ENCODE assay signal across 1 cellular context in the genomic region with DNA sequence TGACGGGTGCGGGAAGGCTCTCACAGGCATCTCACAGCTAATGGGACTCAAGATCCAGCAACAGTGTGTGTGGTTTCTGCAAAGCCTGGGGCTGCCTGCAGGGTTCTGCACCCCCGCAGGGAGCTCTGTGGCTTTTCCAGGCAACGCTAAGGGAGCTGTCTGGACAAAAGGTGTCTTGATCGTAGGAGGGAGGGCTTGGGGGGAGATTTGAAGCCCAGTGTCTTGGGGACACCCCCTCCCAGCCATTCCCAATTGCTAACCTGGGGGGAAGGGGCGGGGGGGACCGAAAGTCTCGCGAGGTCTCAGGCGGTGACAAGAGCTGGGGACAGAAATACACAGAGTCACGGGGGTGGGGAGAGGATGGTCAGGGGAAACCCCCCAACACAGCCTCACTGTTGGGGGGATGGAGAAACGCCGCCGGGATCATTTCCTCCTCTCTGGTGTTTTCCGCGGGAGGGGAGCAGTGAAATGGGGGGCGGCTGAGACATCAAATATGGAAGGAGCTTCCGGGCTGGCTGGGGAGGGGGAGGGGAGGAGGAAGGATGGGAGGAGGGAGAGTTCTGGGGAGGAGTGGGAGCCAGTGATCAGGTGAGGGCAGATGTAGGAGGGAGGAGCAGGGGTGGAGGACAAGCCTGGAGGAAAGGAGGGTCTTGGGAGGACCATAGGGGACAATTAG.
A peak's percentile ranks its signal among the peaks of the same experiment; 100 is the strongest.
TF ChIP-seq lines count a peak whose summit lies in the region.

No MANE protein-coding gene starts in this region.

TF ChIP-seq in HEK293, 187 proteins besides CTCF, POLR2A, EP300 and RAD21 (continued from another document and continues in another):
- TF ChIP-seq, protein P1, sequence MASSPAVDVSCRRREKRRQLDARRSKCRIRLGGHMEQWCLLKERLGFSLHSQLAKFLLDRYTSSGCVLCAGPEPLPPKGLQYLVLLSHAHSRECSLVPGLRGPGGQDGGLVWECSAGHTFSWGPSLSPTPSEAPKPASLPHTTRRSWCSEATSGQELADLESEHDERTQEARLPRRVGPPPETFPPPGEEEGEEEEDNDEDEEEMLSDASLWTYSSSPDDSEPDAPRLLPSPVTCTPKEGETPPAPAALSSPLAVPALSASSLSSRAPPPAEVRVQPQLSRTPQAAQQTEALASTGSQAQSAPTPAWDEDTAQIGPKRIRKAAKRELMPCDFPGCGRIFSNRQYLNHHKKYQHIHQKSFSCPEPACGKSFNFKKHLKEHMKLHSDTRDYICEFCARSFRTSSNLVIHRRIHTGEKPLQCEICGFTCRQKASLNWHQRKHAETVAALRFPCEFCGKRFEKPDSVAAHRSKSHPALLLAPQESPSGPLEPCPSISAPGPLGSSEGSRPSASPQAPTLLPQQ (tag by site-specific recombination; IDR thresholded peaks at IDR 0.05), result peak; percentile 67
- no peak for TF ChIP-seq HOXD13 (CRISPR knock-in tag; IDR thresholded peaks at IDR 0.05; ENCODE audit: borderline replicate concordance)
- no peak for TF ChIP-seq ZNF747 (tag by site-specific recombination; IDR thresholded peaks at IDR 0.05)
- peak; percentile 60; the same call in 1 of the 2 replicates for TF ChIP-seq ZSCAN16 (tag by site-specific recombination; IDR thresholded peaks at IDR 0.05)
- TF ChIP-seq ZNF280D (tag by site-specific recombination; IDR thresholded peaks at IDR 0.05), result no peak
- TF ChIP-seq ZNF473 (tag by site-specific recombination; IDR thresholded peaks at IDR 0.05), result no peak
- no peak for TF ChIP-seq ZNF112 (tag by site-specific recombination; IDR thresholded peaks at IDR 0.05)
- TF ChIP-seq, protein P2, sequence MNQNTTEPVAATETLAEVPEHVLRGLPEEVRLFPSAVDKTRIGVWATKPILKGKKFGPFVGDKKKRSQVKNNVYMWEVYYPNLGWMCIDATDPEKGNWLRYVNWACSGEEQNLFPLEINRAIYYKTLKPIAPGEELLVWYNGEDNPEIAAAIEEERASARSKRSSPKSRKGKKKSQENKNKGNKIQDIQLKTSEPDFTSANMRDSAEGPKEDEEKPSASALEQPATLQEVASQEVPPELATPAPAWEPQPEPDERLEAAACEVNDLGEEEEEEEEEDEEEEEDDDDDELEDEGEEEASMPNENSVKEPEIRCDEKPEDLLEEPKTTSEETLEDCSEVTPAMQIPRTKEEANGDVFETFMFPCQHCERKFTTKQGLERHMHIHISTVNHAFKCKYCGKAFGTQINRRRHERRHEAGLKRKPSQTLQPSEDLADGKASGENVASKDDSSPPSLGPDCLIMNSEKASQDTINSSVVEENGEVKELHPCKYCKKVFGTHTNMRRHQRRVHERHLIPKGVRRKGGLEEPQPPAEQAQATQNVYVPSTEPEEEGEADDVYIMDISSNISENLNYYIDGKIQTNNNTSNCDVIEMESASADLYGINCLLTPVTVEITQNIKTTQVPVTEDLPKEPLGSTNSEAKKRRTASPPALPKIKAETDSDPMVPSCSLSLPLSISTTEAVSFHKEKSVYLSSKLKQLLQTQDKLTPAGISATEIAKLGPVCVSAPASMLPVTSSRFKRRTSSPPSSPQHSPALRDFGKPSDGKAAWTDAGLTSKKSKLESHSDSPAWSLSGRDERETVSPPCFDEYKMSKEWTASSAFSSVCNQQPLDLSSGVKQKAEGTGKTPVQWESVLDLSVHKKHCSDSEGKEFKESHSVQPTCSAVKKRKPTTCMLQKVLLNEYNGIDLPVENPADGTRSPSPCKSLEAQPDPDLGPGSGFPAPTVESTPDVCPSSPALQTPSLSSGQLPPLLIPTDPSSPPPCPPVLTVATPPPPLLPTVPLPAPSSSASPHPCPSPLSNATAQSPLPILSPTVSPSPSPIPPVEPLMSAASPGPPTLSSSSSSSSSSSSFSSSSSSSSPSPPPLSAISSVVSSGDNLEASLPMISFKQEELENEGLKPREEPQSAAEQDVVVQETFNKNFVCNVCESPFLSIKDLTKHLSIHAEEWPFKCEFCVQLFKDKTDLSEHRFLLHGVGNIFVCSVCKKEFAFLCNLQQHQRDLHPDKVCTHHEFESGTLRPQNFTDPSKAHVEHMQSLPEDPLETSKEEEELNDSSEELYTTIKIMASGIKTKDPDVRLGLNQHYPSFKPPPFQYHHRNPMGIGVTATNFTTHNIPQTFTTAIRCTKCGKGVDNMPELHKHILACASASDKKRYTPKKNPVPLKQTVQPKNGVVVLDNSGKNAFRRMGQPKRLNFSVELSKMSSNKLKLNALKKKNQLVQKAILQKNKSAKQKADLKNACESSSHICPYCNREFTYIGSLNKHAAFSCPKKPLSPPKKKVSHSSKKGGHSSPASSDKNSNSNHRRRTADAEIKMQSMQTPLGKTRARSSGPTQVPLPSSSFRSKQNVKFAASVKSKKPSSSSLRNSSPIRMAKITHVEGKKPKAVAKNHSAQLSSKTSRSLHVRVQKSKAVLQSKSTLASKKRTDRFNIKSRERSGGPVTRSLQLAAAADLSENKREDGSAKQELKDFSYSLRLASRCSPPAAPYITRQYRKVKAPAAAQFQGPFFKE (tag by site-specific recombination; IDR thresholded peaks at IDR 0.05; ENCODE audit: borderline replicate concordance), result no peak
- TF ChIP-seq EGR2 (tag by site-specific recombination; IDR thresholded peaks at IDR 0.05; ENCODE audit: low read depth), result peak; percentile 71
- TF ChIP-seq ZNF626 (tag by site-specific recombination; IDR thresholded peaks at IDR 0.05), result no peak
- TF ChIP-seq PRDM1 (tag by site-specific recombination; IDR thresholded peaks at IDR 0.05), result 0 out of 2 replicates have a peak, but pooled peaks have one; percentile 7
- no peak for TF ChIP-seq ZNF529 (tag by site-specific recombination; IDR thresholded peaks at IDR 0.05; ENCODE audit: insufficient replicate concordance)
- no peak for TF ChIP-seq ZNF114 (tag by site-specific recombination; IDR thresholded peaks at IDR 0.05)
- peak; percentile 58 for TF ChIP-seq KLF9 (tag by site-specific recombination; IDR thresholded peaks at IDR 0.05; ENCODE audit: low read depth)
- TF ChIP-seq ZSCAN4 (tag by site-specific recombination; IDR thresholded peaks at IDR 0.05), result no peak
- TF ChIP-seq SALL2 (tag by site-specific recombination; IDR thresholded peaks at IDR 0.05; ENCODE audit: borderline replicate concordance), result 0 out of 2 replicates have a peak, but pooled peaks have one; percentile 15
- peak; percentile 15; the same call in 1 of the 2 replicates for TF ChIP-seq ZNF623 (tag by site-specific recombination; IDR thresholded peaks at IDR 0.05)
- no peak for TF ChIP-seq BCL11A (tag by site-specific recombination; IDR thresholded peaks at IDR 0.05; ENCODE audit: low read depth)
- TF ChIP-seq ZNF391 (tag by site-specific recombination; IDR thresholded peaks at IDR 0.05; ENCODE audit: borderline replicate concordance, low read depth), result peak; percentile 30; the same call in 1 of the 2 replicates
- TF ChIP-seq ZNF660 (tag by site-specific recombination; IDR thresholded peaks at IDR 0.05), result 0 out of 2 replicates have a peak, but pooled peaks have one; percentile 10
- peak; percentile 71 for TF ChIP-seq SP7 (tag by site-specific recombination; IDR thresholded peaks at IDR 0.05)
- TF ChIP-seq ZNF132 (tag by site-specific recombination; IDR thresholded peaks at IDR 0.05; ENCODE audit: borderline replicate concordance), result no peak
- TF ChIP-seq, protein P3, sequence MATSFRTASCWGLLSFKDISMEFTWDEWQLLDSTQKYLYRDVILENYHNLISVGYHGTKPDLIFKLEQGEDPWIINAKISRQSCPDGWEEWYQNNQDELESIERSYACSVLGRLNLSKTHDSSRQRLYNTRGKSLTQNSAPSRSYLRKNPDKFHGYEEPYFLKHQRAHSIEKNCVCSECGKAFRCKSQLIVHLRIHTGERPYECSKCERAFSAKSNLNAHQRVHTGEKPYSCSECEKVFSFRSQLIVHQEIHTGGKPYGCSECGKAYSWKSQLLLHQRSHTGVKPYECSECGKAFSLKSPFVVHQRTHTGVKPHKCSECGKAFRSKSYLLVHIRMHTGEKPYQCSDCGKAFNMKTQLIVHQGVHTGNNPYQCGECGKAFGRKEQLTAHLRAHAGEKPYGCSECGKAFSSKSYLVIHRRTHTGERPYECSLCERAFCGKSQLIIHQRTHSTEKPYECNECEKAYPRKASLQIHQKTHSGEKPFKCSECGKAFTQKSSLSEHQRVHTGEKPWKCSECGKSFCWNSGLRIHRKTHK (tag by site-specific recombination; IDR thresholded peaks at IDR 0.05), result no peak
- TF ChIP-seq ZNF239 (tag by site-specific recombination; IDR thresholded peaks at IDR 0.05), result no peak
- no peak for TF ChIP-seq ZNF394 (tag by site-specific recombination; IDR thresholded peaks at IDR 0.05; ENCODE audit: borderline replicate concordance)
- no peak for TF ChIP-seq ZNF530 (tag by site-specific recombination; IDR thresholded peaks at IDR 0.05; ENCODE audit: low read depth)
- TF ChIP-seq ZNF580 (tag by site-specific recombination; IDR thresholded peaks at IDR 0.05), result no peak
- no peak for TF ChIP-seq GFI1B (tag by site-specific recombination; IDR thresholded peaks at IDR 0.05)
- no peak for TF ChIP-seq GLI2 (tag by site-specific recombination; IDR thresholded peaks at IDR 0.05; ENCODE audit: borderline replicate concordance, low read depth)
- no peak for TF ChIP-seq ZNF19 (tag by site-specific recombination; IDR thresholded peaks at IDR 0.05; ENCODE audit: low read depth)
- TF ChIP-seq SCRT2 (tag by site-specific recombination; IDR thresholded peaks at IDR 0.05), result peak; percentile 92
- peak; percentile 95 for TF ChIP-seq KLF17 (tag by site-specific recombination; IDR thresholded peaks at IDR 0.05)
- TF ChIP-seq HIC1 (tag by site-specific recombination; IDR thresholded peaks at IDR 0.05), result no peak
- TF ChIP-seq, protein P4, sequence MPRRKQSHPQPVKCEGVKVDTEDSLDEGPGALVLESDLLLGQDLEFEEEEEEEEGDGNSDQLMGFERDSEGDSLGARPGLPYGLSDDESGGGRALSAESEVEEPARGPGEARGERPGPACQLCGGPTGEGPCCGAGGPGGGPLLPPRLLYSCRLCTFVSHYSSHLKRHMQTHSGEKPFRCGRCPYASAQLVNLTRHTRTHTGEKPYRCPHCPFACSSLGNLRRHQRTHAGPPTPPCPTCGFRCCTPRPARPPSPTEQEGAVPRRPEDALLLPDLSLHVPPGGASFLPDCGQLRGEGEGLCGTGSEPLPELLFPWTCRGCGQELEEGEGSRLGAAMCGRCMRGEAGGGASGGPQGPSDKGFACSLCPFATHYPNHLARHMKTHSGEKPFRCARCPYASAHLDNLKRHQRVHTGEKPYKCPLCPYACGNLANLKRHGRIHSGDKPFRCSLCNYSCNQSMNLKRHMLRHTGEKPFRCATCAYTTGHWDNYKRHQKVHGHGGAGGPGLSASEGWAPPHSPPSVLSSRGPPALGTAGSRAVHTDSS (tag by site-specific recombination; IDR thresholded peaks at IDR 0.05), result peak; percentile 74
- TF ChIP-seq ZNF837 (tag by site-specific recombination; IDR thresholded peaks at IDR 0.05), result no peak
- peak; percentile 70 for TF ChIP-seq WT1 (tag by site-specific recombination; IDR thresholded peaks at IDR 0.05)
